In the genomic region with DNA sequence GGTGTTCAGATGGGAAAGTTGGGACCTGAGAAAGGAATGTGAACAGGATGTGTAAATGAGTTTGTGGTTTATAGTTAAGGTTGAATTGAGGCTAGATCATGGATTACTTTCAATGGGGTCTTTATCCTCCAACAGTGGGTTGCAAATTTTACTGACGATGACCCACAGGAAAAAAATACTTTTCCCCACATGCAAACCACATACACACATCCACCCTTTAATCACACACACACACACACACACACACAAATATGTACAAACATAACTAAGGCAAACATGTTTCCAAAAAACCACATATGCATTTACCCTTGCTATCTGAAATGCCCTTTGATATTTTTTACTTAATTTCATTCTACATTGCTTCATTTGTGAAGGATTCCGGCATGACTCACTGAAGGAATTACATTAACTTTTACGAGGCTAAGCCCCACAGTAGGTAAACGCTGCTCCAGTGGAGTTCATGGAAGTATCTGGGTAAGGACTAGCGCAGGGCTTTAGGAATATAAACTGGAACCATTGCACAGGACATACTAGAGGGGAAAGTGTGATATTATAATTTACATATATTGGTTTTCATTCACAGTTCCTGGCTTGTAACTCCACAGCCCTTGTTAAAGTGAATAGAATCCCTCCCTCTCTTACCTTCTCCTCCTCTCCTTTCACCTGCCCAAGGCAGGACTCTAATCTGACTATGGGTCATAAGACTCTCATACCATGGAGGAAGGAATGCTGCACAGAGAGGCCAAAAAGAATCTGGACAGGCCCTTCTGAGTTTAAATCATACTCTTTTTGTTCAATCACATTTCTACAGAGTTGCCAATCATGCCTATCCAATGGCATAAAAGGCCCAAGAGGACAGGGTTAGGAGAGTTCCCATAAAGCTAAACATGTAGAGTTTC, we compare ENCODE assay signal across 1 cellular context.
TF ChIP-seq lines count a peak whose summit lies in the region.

No MANE protein-coding gene starts in this region.

TF ChIP-seq in IMR-90, 13 proteins besides CTCF, POLR2A, EP300 and RAD21:
- TF ChIP-seq MAZ (IDR thresholded peaks at IDR 0.05; ENCODE audit: borderline replicate concordance, low read depth, low read length) (no peak), BHLHE40 (IDR thresholded peaks at IDR 0.05; ENCODE audit: low read depth, low read length) (no peak), MXI1 (IDR thresholded peaks at IDR 0.05; ENCODE audit: borderline replicate concordance, low read depth, low read length) (no peak), CHD1 (IDR thresholded peaks at IDR 0.05; ENCODE audit: low read depth, low read length) (no peak), RFX5 (IDR thresholded peaks at IDR 0.05; ENCODE audit: low read depth, low read length) (no peak)
- TF ChIP-seq, protein P1, sequence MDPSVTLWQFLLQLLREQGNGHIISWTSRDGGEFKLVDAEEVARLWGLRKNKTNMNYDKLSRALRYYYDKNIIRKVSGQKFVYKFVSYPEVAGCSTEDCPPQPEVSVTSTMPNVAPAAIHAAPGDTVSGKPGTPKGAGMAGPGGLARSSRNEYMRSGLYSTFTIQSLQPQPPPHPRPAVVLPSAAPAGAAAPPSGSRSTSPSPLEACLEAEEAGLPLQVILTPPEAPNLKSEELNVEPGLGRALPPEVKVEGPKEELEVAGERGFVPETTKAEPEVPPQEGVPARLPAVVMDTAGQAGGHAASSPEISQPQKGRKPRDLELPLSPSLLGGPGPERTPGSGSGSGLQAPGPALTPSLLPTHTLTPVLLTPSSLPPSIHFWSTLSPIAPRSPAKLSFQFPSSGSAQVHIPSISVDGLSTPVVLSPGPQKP (IDR thresholded peaks at IDR 0.05; ENCODE audit: borderline replicate concordance, low read depth, low read length), result no peak
- TF ChIP-seq, protein P2, sequence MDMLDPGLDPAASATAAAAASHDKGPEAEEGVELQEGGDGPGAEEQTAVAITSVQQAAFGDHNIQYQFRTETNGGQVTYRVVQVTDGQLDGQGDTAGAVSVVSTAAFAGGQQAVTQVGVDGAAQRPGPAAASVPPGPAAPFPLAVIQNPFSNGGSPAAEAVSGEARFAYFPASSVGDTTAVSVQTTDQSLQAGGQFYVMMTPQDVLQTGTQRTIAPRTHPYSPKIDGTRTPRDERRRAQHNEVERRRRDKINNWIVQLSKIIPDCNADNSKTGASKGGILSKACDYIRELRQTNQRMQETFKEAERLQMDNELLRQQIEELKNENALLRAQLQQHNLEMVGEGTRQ (IDR thresholded peaks at IDR 0.05; ENCODE audit: low read depth, low read length), result no peak
TF ChIP-seq in IMR-90: peak in this region for 0.
